Comparison of ENCODE assay signal across 22 cellular contexts in the genomic region with DNA sequence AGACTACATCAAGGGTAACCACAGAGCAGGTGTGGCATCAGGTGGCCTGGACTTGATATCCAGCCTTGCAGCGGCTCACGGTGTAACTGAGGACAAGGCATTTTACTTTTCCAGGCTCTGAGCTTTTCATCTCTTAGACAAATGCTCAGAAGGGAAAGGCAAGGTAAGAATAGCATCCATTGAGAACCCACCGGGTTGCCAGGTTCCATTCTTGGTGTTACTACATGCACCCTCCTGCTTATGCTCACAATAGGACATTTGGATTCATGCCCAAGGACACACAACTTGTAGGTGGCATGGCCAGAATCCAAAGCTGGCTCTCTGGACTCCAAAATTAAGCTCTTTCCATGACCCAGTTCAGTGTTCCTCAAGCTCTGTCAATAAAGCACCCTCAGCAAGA.
"Had no signal": no experiment of that assay in that cellular context is flagged by ENCODE, and none has a peak within 500 bp of the region (broad histone marks: within the 10 kb centered on the region; RNA-seq: fewer than 3 reads in every experiment).

No MANE protein-coding gene starts in this region.

- H3K27ac ChIP-seq: spleen, upper lobe of left lung, VCaP had no signal

- ATAC-seq: activated CD4-positive, CD25-positive, alpha-beta regulatory T cell treated with anti-CD3 and anti-CD28 coated beads, Interleukin-2, amount 50 U/mL, for 24 hours; activated CD8-positive, alpha-beta T cell treated with anti-CD3 and anti-CD28 coated beads, Interleukin-2, amount 10 ng/mL, durations not matched to agents 7 days and 5 days; naive thymus-derived CD4-positive, alpha-beta T cell; T-cell had no signal

- H3K27me3 ChIP-seq: spleen, upper lobe of left lung had no signal

- H3K36me3 Mint-ChIP-seq: T-cell had no signal

- H3K4me3 Mint-ChIP-seq: activated CD4-positive, alpha-beta T cell treated with anti-CD3 and anti-CD28 coated beads, Interleukin-2, amount 10 ng/mL, durations not matched to agents 7 days and 5 days; activated CD8-positive, alpha-beta T cell treated with anti-CD3 and anti-CD28 coated beads, Interleukin-2, amount 10 ng/mL, durations not matched to agents 7 days and 5 days; activated naive CD4-positive, alpha-beta T cell treated with anti-CD3 and anti-CD28 coated beads for 36 hours; naive thymus-derived CD4-positive, alpha-beta T cell; neural crest cell; T-cell; T-helper 2 cell treated with Interferon-gamma antibody and Interleukin-4, amounts not matched to agents 5 μg/mL and 100 μg/mL, for 36 hours had no signal

- H3K9me3 Mint-ChIP-seq: activated CD4-positive, alpha-beta T cell treated with anti-CD3 and anti-CD28 coated beads, Interleukin-2, amount 10 ng/mL, durations not matched to agents 7 days and 5 days; activated naive CD4-positive, alpha-beta T cell treated with anti-CD3 and anti-CD28 coated beads for 36 hours; neural crest cell; T-cell; T-helper 2 cell treated with Interferon-gamma antibody and Interleukin-4, amounts not matched to agents 5 μg/mL and 100 μg/mL, for 36 hours had no signal

- H3K27me3 Mint-ChIP-seq: activated CD4-positive, alpha-beta T cell treated with anti-CD3 and anti-CD28 coated beads, Interleukin-2, amount 10 ng/mL, durations not matched to agents 7 days and 5 days; naive thymus-derived CD4-positive, alpha-beta T cell had no signal

- H3K4me3 ChIP-seq: lung, spleen, upper lobe of left lung had no signal

- H3K4me1 ChIP-seq: upper lobe of left lung had no signal

- H3K36me3 ChIP-seq: spleen, upper lobe of left lung had no signal

- H3K27ac Mint-ChIP-seq: activated CD4-positive, alpha-beta T cell treated with anti-CD3 and anti-CD28 coated beads, Interleukin-2, amount 10 ng/mL, durations not matched to agents 7 days and 5 days; activated CD8-positive, alpha-beta T cell treated with anti-CD3 and anti-CD28 coated beads, Interleukin-2, amount 10 ng/mL, durations not matched to agents 7 days and 5 days; activated naive CD4-positive, alpha-beta T cell treated with anti-CD3 and anti-CD28 coated beads for 36 hours; naive thymus-derived CD4-positive, alpha-beta T cell; T-helper 2 cell treated with Interferon-gamma antibody and Interleukin-4, amounts not matched to agents 5 μg/mL and 100 μg/mL, for 36 hours had no signal

- H3K9me3 ChIP-seq: spleen, upper lobe of left lung had no signal

- DNase-seq: activated CD4-positive, alpha-beta T cell treated with anti-CD3 and anti-CD28 coated beads, Interleukin-2, amount 10 ng/mL, durations not matched to agents 7 days and 5 days; activated CD8-positive, alpha-beta T cell treated with anti-CD3 and anti-CD28 coated beads, Interleukin-2, amount 10 ng/mL, durations not matched to agents 7 days and 5 days; activated naive CD4-positive, alpha-beta T cell treated with anti-CD3 and anti-CD28 coated beads for 36 hours; activated T-cell treated with anti-CD3 and anti-CD28 coated beads, Interleukin-2, amount 50 U/mL, for 48 hours; amygdala; cerebellar nuclear complex; effector CD4-positive, alpha-beta T cell; foreskin melanocyte; kidney; naive thymus-derived CD4-positive, alpha-beta T cell; occipital lobe; posterior cingulate gyrus; spleen; stimulated activated CD4-positive, alpha-beta T cell treated with anti-CD3 and anti-CD28 coated beads, Interleukin-4, amount 100 ng/mL, for 1 hour; stimulated activated naive CD4-positive, alpha-beta T cell; T-cell; upper lobe of left lung had no signal
